8 cellular contexts compared by ENCODE assay signal in the genomic region with DNA sequence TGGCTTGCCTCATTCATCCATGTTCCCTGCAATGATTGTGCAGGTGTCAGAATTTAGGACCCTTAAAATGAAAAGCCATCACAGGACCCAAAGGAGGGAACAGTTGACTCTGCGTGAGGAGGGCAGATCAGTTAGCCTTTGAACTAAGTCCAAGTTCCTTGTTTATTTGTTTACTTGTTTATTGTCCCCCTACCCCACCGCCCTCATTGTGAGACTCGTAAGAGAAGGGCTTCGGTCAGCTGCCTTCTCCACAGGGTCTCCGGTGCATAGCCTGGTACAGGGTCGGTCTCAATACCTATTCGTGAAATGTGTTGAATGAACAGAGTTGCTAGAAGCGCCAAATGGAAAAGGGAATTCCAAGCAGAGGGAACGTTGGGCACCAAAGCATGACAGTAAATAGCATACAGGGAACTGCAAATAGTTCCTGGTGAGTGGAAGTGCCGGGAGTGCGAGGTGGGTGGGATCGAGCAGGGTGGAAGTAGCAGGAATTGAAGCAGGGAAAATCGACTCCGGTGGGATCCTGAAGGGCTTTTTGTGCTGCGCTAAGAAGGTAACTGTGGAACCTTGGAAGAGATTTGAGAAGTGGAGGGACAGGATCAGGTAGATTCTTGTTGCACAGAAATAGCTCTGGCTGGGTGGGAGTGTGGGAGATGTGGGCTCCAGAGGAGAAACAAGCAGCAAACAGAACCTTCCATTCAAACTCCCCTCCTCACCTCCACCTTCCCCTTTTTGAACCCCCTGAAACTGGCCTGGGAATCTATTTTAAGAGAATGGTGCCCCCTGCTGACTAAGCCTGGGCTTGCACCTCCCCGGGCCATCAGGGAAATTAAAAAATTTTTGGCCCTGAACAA.
DNase-seq lines count a peak whose midpoint lies in the region; ATAC-seq and TF ChIP-seq lines count a peak whose summit lies in the region.

No MANE protein-coding gene starts in this region.

- H3K4me3 ChIP-seq in astrocyte of the cerebellum (ENCODE audit: low read depth, low read length), result no peak overlapping the region

- in situ Hi-C loops in astrocyte of the cerebellum (cut with HindIII; ENCODE audit: low sequenced_read_pairs), result no loop called here

- DNase-seq in DMS153 treated with DMSO at 0.1 percent for 48 hours (lab: John Stamatoyannopoulos, UW; ENCODE audit: unreplicated experiment), result peak; percentile 50
- peak; percentile 76 to 82 for DNase-seq in Kasumi-1 (lab: John Stamatoyannopoulos, UW)
- peak; percentile 32 for DNase-seq in T-helper 22 cell (ENCODE audit: low read depth)
- DNase-seq in astrocyte of the cerebellum (ENCODE audit: low read depth), result no peak
- peak; percentile 67 for DNase-seq in inferior parietal cortex (ENCODE audit: extremely low spot score)
- DNase-seq in stimulated activated CD4-positive, alpha-beta T cell treated with anti-CD3 and anti-CD28 coated beads, Interleukin-1b, Interleukin-23, amount 100 ng/mL, for 1 hour (ENCODE audit: low read depth in 2 of 2), result peak; percentile 36 to 66

- TF ChIP-seq CTCF in astrocyte of the cerebellum (IDR thresholded peaks at IDR 0.05; ENCODE audit: low read depth, low read length, missing control alignments), result peak; percentile 88

- ATAC-seq in HG03097 (IDR thresholded peaks at IDR 0.05; ENCODE audit: low FRiP score, unreplicated experiment) (no peak), GM19395 (IDR thresholded peaks at IDR 0.05; ENCODE audit: unreplicated experiment) (no peak)
